ENCODE assay signal across 9 cellular contexts in the genomic region with DNA sequence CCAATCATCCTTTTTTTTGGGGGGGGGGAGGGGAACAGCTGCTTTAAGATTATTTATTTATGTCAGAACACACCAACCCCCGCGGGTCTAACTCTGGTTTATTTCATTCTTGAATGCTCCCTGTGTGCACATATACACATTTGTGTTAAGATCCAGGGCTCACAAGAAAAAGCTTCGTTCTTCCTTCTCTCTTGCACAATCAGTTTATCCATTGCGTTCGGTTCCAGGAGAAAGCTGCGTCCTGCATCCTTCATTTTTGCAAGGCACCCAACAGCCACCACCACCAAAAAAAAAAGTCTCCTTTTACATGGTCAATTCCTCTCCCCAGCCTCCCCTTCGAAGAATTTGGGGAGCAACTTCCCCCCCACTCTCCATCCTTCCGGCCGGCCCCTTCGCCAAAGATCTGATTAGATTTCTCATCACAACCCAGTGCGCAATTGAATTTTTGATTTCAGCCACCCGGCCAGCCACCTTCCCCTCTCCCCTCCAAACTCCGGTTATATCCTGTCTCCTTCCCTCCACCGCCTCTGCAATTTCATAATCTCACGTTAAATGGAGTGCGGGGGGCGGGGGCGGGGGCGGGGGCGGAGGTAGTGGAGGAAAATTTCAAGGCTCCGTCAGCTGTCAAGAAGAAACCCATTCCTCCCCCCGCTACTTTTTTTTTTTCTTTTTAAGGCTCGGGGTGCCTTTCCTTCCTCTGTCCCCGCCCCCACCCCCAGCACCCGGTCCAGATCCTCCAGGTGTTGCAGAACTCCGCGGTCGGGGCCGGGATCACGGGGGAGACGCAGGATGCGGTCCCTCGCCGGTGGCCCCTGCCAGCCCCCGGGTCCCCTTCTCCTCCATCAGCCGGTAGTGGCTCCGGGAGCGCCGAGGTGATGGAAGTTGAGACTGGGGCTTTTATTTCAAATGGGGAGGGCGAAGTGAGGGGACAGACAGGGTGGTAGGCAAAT.
DNase-seq lines count a peak whose midpoint lies in the region; ATAC-seq, FAIRE-seq and TF ChIP-seq lines count a peak whose summit lies in the region.
"Had no signal": no experiment of that assay in that cellular context is flagged by ENCODE, and none has a peak within 500 bp of the region (broad histone marks: within the 10 kb centered on the region; RNA-seq: fewer than 3 reads in every experiment).

No MANE protein-coding gene starts in this region.

- H2AFZ ChIP-seq in neuron (ENCODE audit: low read depth, low read length) = peak overlapping the region; percentile 96

- H3K4me3 ChIP-seq in AG10803 (ENCODE audit: low read length) = peak overlapping the region; percentile 65
- peak overlapping the region; percentile 62 for H3K4me3 ChIP-seq in NT2/D1 (ENCODE audit: insufficient read length, low read depth)
- peak overlapping the region; percentile 57 for H3K4me3 ChIP-seq in fibroblast of mammary gland (ENCODE audit: control insufficient read depth, low read depth, low read length)
- peak overlapping the region; percentile 63 for H3K4me3 ChIP-seq in neuron (ENCODE audit: low read length)
- H3K4me3 ChIP-seq in CD8-positive, alpha-beta memory T cell (ENCODE audit: low read length) = no peak overlapping the region
- no peak overlapping the region for H3K4me3 ChIP-seq in CD8-positive, alpha-beta T cell (ENCODE audit: low read depth, low read length)

- FAIRE-seq in D721Med (lab: Jason Lieb, UNC) = no peak

- H3K9me3 Mint-ChIP-seq in CD8-positive, alpha-beta memory T cell = peaks cover 10 to 20% (median 13%) of the 10 kb centered on the region in 5 donors
- H3K9me3 Mint-ChIP-seq in CD8-positive, alpha-beta T cell = no peaks in the 10 kb centered on the region

- no peaks in the 10 kb centered on the region for H3K4me1 ChIP-seq in NT2/D1 (ENCODE audit: insufficient read depth, insufficient read length)
- H3K4me1 ChIP-seq in neuron (ENCODE audit: insufficient read depth, low read length) = peaks cover 14% of the 10 kb centered on the region
- no peaks in the 10 kb centered on the region for H3K4me1 ChIP-seq in CD8-positive, alpha-beta memory T cell (ENCODE audit: insufficient read depth, low read length)
- no peaks in the 10 kb centered on the region for H3K4me1 ChIP-seq in CD8-positive, alpha-beta T cell (ENCODE audit: insufficient read depth, low read length)

- TF ChIP-seq CTCF in AG10803 (conservative IDR thresholded peaks at IDR 0.05; ENCODE audit: low read length) (no peak), fibroblast of mammary gland (conservative IDR thresholded peaks at IDR 0.05; ENCODE audit: control insufficient read depth, insufficient read depth, low read depth, low read length) (no peak), D721Med (IDR thresholded peaks at IDR 0.05; ENCODE audit: insufficient read depth, missing control alignments) (no peak)
- no peak for TF ChIP-seq CTCF in CD8-positive, alpha-beta T cell (IDR thresholded peaks at IDR 0.05)

- peaks cover 5 to 7% of the 10 kb centered on the region in 2 donors for H3K27me3 Mint-ChIP-seq in CD8-positive, alpha-beta memory T cell
- H3K27me3 Mint-ChIP-seq in CD8-positive, alpha-beta T cell (ENCODE audit: low read depth) = peaks cover 11% of the 10 kb centered on the region

- H3K9me3 ChIP-seq in NT2/D1 (ENCODE audit: insufficient read depth, low read length) (no peaks in the 10 kb centered on the region), neuron (ENCODE audit: low read length) (no peaks in the 10 kb centered on the region)
- no peaks in the 10 kb centered on the region for H3K9me3 ChIP-seq in CD8-positive, alpha-beta memory T cell (ENCODE audit: low read length)
- H3K9me3 ChIP-seq in CD8-positive, alpha-beta T cell (ENCODE audit: low read length) = no peaks in the 10 kb centered on the region

- peaks cover 0 to 5% (median 4%) of the 10 kb centered on the region in 3 donors for H3K4me1 Mint-ChIP-seq in CD8-positive, alpha-beta memory T cell
- peaks cover 3% of the 10 kb centered on the region for H3K4me1 Mint-ChIP-seq in CD8-positive, alpha-beta T cell (ENCODE audit: low read depth)

- no peak overlapping the region for H3K27ac ChIP-seq in CD8-positive, alpha-beta memory T cell (ENCODE audit: low read depth, low read length)
- no peak overlapping the region for H3K27ac ChIP-seq in CD8-positive, alpha-beta T cell (ENCODE audit: low read depth, low read length)
- H3K27ac ChIP-seq: epithelial cell of prostate had no signal

- peak overlapping the region in 1 of 7 donors; percentile 27 for H3K4me3 Mint-ChIP-seq in CD8-positive, alpha-beta memory T cell
- H3K4me3 Mint-ChIP-seq in CD8-positive, alpha-beta T cell = no peak overlapping the region

- CTCF ChIA-PET in CD8-positive, alpha-beta memory T cell (lab: Charles Lee) = no interaction called here
- CTCF ChIA-PET in CD8-positive, alpha-beta T cell (lab: Charles Lee) = no interaction called here

- H3K36me3 Mint-ChIP-seq in CD8-positive, alpha-beta memory T cell = no peaks in the 10 kb centered on the region
- H3K36me3 Mint-ChIP-seq in CD8-positive, alpha-beta T cell = no peaks in the 10 kb centered on the region

- POLR2A ChIA-PET in CD8-positive, alpha-beta memory T cell (lab: Charles Lee) = no interaction called here
- POLR2A ChIA-PET in CD8-positive, alpha-beta T cell (lab: Charles Lee) = no interaction called here

- peaks cover 26% of the 10 kb centered on the region for H3K27me3 ChIP-seq in NT2/D1 (ENCODE audit: insufficient read depth, insufficient read length)
- no peaks in the 10 kb centered on the region for H3K27me3 ChIP-seq in neuron (ENCODE audit: insufficient read depth, low read length)
- H3K27me3 ChIP-seq in CD8-positive, alpha-beta memory T cell (ENCODE audit: insufficient read depth, low read length, poor library complexity, severe bottlenecking) = no peaks in the 10 kb centered on the region
- no peaks in the 10 kb centered on the region for H3K27me3 ChIP-seq in CD8-positive, alpha-beta T cell (ENCODE audit: insufficient read depth, low read length)

- H3K36me3 ChIP-seq in NT2/D1 (ENCODE audit: insufficient read depth, insufficient read length, low read length) (no peaks in the 10 kb centered on the region), neuron (ENCODE audit: insufficient read depth, low read length) (no peaks in the 10 kb centered on the region)
- no peaks in the 10 kb centered on the region for H3K36me3 ChIP-seq in CD8-positive, alpha-beta memory T cell (ENCODE audit: insufficient read depth, low read length)
- no peaks in the 10 kb centered on the region for H3K36me3 ChIP-seq in CD8-positive, alpha-beta T cell (ENCODE audit: insufficient read depth, low read length)

- ATAC-seq in CD8-positive, alpha-beta T cell = no peak

- DNase-seq in AG10803 (ENCODE audit: low read depth) (no peak), NT2/D1 (ENCODE audit: low read depth, low spot score) (no peak), fibroblast of mammary gland (ENCODE audit: low read depth) (no peak), DMS153 (lab: John Stamatoyannopoulos, UW) (no peak), D721Med (ENCODE audit: insufficient read length, low spot score) (no peak)
- DNase-seq in CD8-positive, alpha-beta memory T cell = no peak
- DNase-seq in CD8-positive, alpha-beta T cell = no peak

- H3K27ac Mint-ChIP-seq in CD8-positive, alpha-beta memory T cell = peak overlapping the region in 2 of 8 donors; percentile 19 to 50
- no peak overlapping the region for H3K27ac Mint-ChIP-seq in CD8-positive, alpha-beta T cell

- intact Hi-C loops in CD8-positive, alpha-beta T cell (cut with DNase I, micrococcal nuclease) = no loop called here

- H3K9ac ChIP-seq in NT2/D1 (ENCODE audit: insufficient read length, low read depth) = peak overlapping the region; percentile 33

Comparison
In these comparisons a context has a peak if more than half of its experiments do, and no peak if none do; other contexts are left out.
1. H3K4me3 ChIP-seq: peak in AG10803 (single experiment), NT2/D1 (single experiment), fibroblast of mammary gland (single experiment) and neuron (single experiment); none in CD8-positive, alpha-beta memory T cell (single experiment) and CD8-positive, alpha-beta T cell (single experiment).